ENCODE assay signal across 1 cellular context in genomic region chr12:105084251-105085250, GRCh38.
A peak's percentile ranks its signal among the peaks of the same experiment; 100 is the strongest.
TF ChIP-seq lines count a peak whose summit lies in the region.

ALDH1L2 (minus strand) TSS chr12:105084458; CDS start chr12:105084436, 22 bp downstream.

TF ChIP-seq in H1, 55 proteins besides CTCF, POLR2A, EP300 and RAD21 (continued from another document):
- no peak for TF ChIP-seq CHD7 (IDR thresholded peaks at IDR 0.05; ENCODE audit: insufficient replicate concordance, low read length)
- TF ChIP-seq SP2 (IDR thresholded peaks at IDR 0.05; ENCODE audit: low read length): no peak
- TF ChIP-seq CHD2 (IDR thresholded peaks at IDR 0.05; ENCODE audit: low read length): no peak
- TF ChIP-seq RNF2 (IDR thresholded peaks at IDR 0.05; ENCODE audit: borderline replicate concordance, low read depth, low read length, missing control alignments, poor library complexity, severe bottlenecking): no peak
- no peak for TF ChIP-seq SAP30 (IDR thresholded peaks at IDR 0.05; ENCODE audit: insufficient read depth, insufficient replicate concordance, low read length)
- no peak for TF ChIP-seq NANOG (IDR thresholded peaks at IDR 0.05; ENCODE audit: insufficient read depth, low read depth, low read length, poor library complexity, severe bottlenecking)
- TF ChIP-seq RFX5 (IDR thresholded peaks at IDR 0.05; ENCODE audit: borderline replicate concordance, low read depth, low read length): no peak
- TF ChIP-seq CREB1 (IDR thresholded peaks at IDR 0.05): peak; percentile 30; the same call in 1 of the 2 replicates
- TF ChIP-seq NRF1 (IDR thresholded peaks at IDR 0.05; ENCODE audit: low read depth, low read length): no peak
- TF ChIP-seq MAX (IDR thresholded peaks at IDR 0.05): peak; percentile 88
- TF ChIP-seq CBX5 (IDR thresholded peaks at IDR 0.05; ENCODE audit: low read depth, low read length): no peak
- TF ChIP-seq CTBP2 (IDR thresholded peaks at IDR 0.05; ENCODE audit: borderline replicate concordance, insufficient read depth, insufficient read length, low read length): no peak
- TF ChIP-seq JUN (IDR thresholded peaks at IDR 0.05; ENCODE audit: low read depth, low read length): no peak
- no peak for TF ChIP-seq CHD1 (IDR thresholded peaks at IDR 0.05; ENCODE audit: low read depth, low read length)
- TF ChIP-seq TEAD4 (IDR thresholded peaks at IDR 0.05; ENCODE audit: low read depth, low read length): no peak
- TF ChIP-seq POLR2AphosphoS5 (IDR thresholded peaks at IDR 0.05; ENCODE audit: low read depth, low read length): peak; percentile 54; the same call in 1 of the 2 replicates
- TF ChIP-seq SP1 (IDR thresholded peaks at IDR 0.05; ENCODE audit: low read depth, low read length): no peak
- no peak for TF ChIP-seq GTF2F1 (IDR thresholded peaks at IDR 0.05; ENCODE audit: borderline replicate concordance, low read depth, low read length)
- no peak for TF ChIP-seq RXRA (IDR thresholded peaks at IDR 0.05; ENCODE audit: insufficient read depth, low read depth, low read length)
- no peak for TF ChIP-seq GABPA (IDR thresholded peaks at IDR 0.05; ENCODE audit: borderline replicate concordance, insufficient read depth, low read length)
- TF ChIP-seq BRCA1 (IDR thresholded peaks at IDR 0.05; ENCODE audit: low read depth, low read length): no peak
- peak; percentile 60 for TF ChIP-seq KDM4A (IDR thresholded peaks at IDR 0.05; ENCODE audit: low read depth, low read length, severe bottlenecking)
- TF ChIP-seq PHF8 (conservative IDR thresholded peaks at IDR 0.05; ENCODE audit: low read depth, low read length): peak; percentile 41; the same call in 1 of the 2 replicates
- no peak for TF ChIP-seq KDM5A (IDR thresholded peaks at IDR 0.05; ENCODE audit: low read length)
- TF ChIP-seq TBP (IDR thresholded peaks at IDR 0.05; ENCODE audit: low read depth, low read length): peak; percentile 70
- no peak for TF ChIP-seq ATF3 (IDR thresholded peaks at IDR 0.05; ENCODE audit: insufficient read depth, low read depth, low read length)
- no peak for TF ChIP-seq YY1 (IDR thresholded peaks at IDR 0.05; ENCODE audit: low read depth, low read length)
- no peak for TF ChIP-seq EZH2 (IDR thresholded peaks at IDR 0.05; ENCODE audit: low read depth, low read length, severe bottlenecking)
- TF ChIP-seq CEBPB (IDR thresholded peaks at IDR 0.05; ENCODE audit: low read depth, low read length): no peak
- peak; percentile 87 for TF ChIP-seq TAF1 (IDR thresholded peaks at IDR 0.05; ENCODE audit: low read depth, low read length)
- TF ChIP-seq E2F6 (IDR thresholded peaks at IDR 0.05): peak; percentile 85
